ENCODE assay signal across 10 cellular contexts in the genomic region with DNA sequence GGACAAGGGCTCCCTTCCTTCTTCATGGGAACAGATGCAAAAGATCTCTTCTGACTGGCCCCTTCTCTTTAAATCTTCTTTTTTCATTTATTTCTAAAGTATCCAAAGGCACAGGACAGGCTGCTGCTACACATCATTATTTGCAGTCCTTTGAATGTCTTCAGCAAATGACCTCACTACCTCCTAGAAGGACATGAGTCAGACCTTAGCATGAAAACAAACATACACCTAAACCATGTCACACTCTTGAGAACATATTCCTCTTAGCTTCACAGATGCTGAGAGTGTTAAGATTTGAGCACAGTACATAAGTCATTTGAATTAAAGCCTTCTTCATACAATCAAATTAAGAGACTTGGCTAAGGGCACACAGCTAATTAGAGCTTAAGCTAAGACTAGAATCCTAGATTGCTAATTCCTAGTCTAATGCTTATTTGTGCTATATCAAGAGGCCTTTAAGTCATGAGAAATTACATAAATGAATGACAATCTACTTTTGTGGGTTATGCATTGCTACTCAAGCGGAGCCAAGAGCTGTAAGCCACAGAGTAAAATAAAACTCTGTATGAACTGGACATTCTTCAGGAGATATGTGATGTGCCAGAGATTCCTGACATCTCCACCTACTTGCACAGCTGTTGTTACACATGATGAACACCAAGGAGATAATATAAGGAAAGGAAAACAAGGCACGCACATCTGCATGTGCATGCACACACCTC.
DNase-seq lines count a peak whose midpoint lies in the region; ATAC-seq and TF ChIP-seq lines count a peak whose summit lies in the region.
"Had no signal": no experiment of that assay in that cellular context is flagged by ENCODE, and none has a peak within 500 bp of the region (broad histone marks: within the 10 kb centered on the region; RNA-seq: fewer than 3 reads in every experiment).

No MANE protein-coding gene starts in this region.

- intact Hi-C loops in activated naive CD4-positive, alpha-beta T cell treated with anti-CD3 and anti-CD28 coated beads for 36 hours (cut with micrococcal nuclease) = no loop called here
- intact Hi-C loops in mammary epithelial cell (cut with micrococcal nuclease) = no loop called here

- H3K27ac Mint-ChIP-seq in activated naive CD4-positive, alpha-beta T cell treated with anti-CD3 and anti-CD28 coated beads, Interleukin-2, amount 50 U/mL, for 24 hours = peak overlapping the region; percentile 33
- H3K27ac Mint-ChIP-seq in activated naive CD4-positive, alpha-beta T cell treated with anti-CD3 and anti-CD28 coated beads for 36 hours = no peak overlapping the region
- H3K27ac Mint-ChIP-seq in stimulated activated naive CD8-positive, alpha-beta T cell treated with anti-CD3 and anti-CD28 coated beads, Interleukin-15, amount 100 ng/mL, for 72 hours = no peak overlapping the region

- H3K9me3 ChIP-seq in mammary epithelial cell (replicated peaks; ENCODE audit: insufficient read depth, low read length) = no peaks in the 10 kb centered on the region
- H3K9me3 ChIP-seq: ovary had no signal

- H3K36me3 Mint-ChIP-seq in activated naive CD4-positive, alpha-beta T cell treated with anti-CD3 and anti-CD28 coated beads, Interleukin-2, amount 50 U/mL, for 24 hours = no peaks in the 10 kb centered on the region
- no peaks in the 10 kb centered on the region for H3K36me3 Mint-ChIP-seq in activated naive CD4-positive, alpha-beta T cell treated with anti-CD3 and anti-CD28 coated beads for 36 hours (ENCODE audit: low read depth)

- in situ Hi-C loops in mammary epithelial cell (cut with MboI; ENCODE audit: low sequenced_read_pairs in 2 of 2) = no loop called here

- H3K27me3 Mint-ChIP-seq in activated naive CD4-positive, alpha-beta T cell treated with anti-CD3 and anti-CD28 coated beads, Interleukin-2, amount 50 U/mL, for 24 hours = no peaks in the 10 kb centered on the region
- H3K27me3 Mint-ChIP-seq in activated naive CD4-positive, alpha-beta T cell treated with anti-CD3 and anti-CD28 coated beads for 36 hours (ENCODE audit: low read depth) = no peaks in the 10 kb centered on the region
- no peaks in the 10 kb centered on the region for H3K27me3 Mint-ChIP-seq in stimulated activated naive CD8-positive, alpha-beta T cell treated with anti-CD3 and anti-CD28 coated beads, Interleukin-15, amount 100 ng/mL, for 72 hours

- H3K27ac ChIP-seq in mammary epithelial cell (ENCODE audit: insufficient read depth, low read depth, low read length) = no peak overlapping the region
- no peak overlapping the region for H3K27ac ChIP-seq in coronary artery
- H3K27ac ChIP-seq: ovary, VCaP had no signal

- 96% methylated on average over 2 of the region's 2 CpGs for WGBS in mammary epithelial cell (ENCODE audit: low coverage, missing lambda C conversion rate)

- H3K27me3 ChIP-seq in mammary epithelial cell (ENCODE audit: insufficient read depth, low read length) = no peaks in the 10 kb centered on the region
- H3K27me3 ChIP-seq: ovary had no signal

- H4K20me1 ChIP-seq in mammary epithelial cell (ENCODE audit: insufficient read depth, low read length) = no peaks in the 10 kb centered on the region

- CTCF ChIA-PET in activated naive CD4-positive, alpha-beta T cell treated with anti-CD3 and anti-CD28 coated beads for 36 hours (lab: Charles Lee) = no interaction called here
- CTCF ChIA-PET in mammary epithelial cell (lab: Charles Lee; ENCODE audit: low non-redundant PET) = no interaction called here

- TF ChIP-seq CTCF in mammary epithelial cell (conservative IDR thresholded peaks at IDR 0.05 in 1 of 2, IDR thresholded peaks at IDR 0.05 in 1 of 2; ENCODE audit: extremely low read depth in 1 of 2, insufficient read depth in 1 of 2, low read depth in 1 of 2, low read length in 2 of 2) = no peak
- no peak for TF ChIP-seq CTCF in coronary artery (IDR thresholded peaks at IDR 0.05)

- no peaks in the 10 kb centered on the region for H3K36me3 ChIP-seq in mammary epithelial cell (ENCODE audit: insufficient read depth, low read length)
- H3K36me3 ChIP-seq: ovary had no signal

- no peak overlapping the region for H3K4me3 Mint-ChIP-seq in activated naive CD4-positive, alpha-beta T cell treated with anti-CD3 and anti-CD28 coated beads, Interleukin-2, amount 50 U/mL, for 24 hours
- no peak overlapping the region for H3K4me3 Mint-ChIP-seq in activated naive CD4-positive, alpha-beta T cell treated with anti-CD3 and anti-CD28 coated beads for 36 hours
- H3K4me3 Mint-ChIP-seq in stimulated activated naive CD8-positive, alpha-beta T cell treated with anti-CD3 and anti-CD28 coated beads, Interleukin-15, amount 100 ng/mL, for 72 hours = no peak overlapping the region

- no peak overlapping the region for H3K9ac ChIP-seq in mammary epithelial cell (ENCODE audit: insufficient read depth, low read length)

- peaks cover 17% of the 10 kb centered on the region for H3K4me1 Mint-ChIP-seq in activated naive CD4-positive, alpha-beta T cell treated with anti-CD3 and anti-CD28 coated beads, Interleukin-2, amount 50 U/mL, for 24 hours
- peaks cover 20% of the 10 kb centered on the region for H3K4me1 Mint-ChIP-seq in activated naive CD4-positive, alpha-beta T cell treated with anti-CD3 and anti-CD28 coated beads for 36 hours (ENCODE audit: low read depth)
- peaks cover 16% of the 10 kb centered on the region for H3K4me1 Mint-ChIP-seq in stimulated activated naive CD8-positive, alpha-beta T cell treated with anti-CD3 and anti-CD28 coated beads, Interleukin-15, amount 100 ng/mL, for 72 hours

- ATAC-seq in HG03039 (IDR thresholded peaks at IDR 0.05; ENCODE audit: unreplicated experiment) = peak; percentile 80
- peak; percentile 74 for ATAC-seq in stimulated activated naive CD8-positive, alpha-beta T cell treated with anti-CD3 and anti-CD28 coated beads, Interleukin-15, amount 100 ng/mL, for 72 hours

- no peaks in the 10 kb centered on the region for H3K9me3 Mint-ChIP-seq in activated naive CD4-positive, alpha-beta T cell treated with anti-CD3 and anti-CD28 coated beads, Interleukin-2, amount 50 U/mL, for 24 hours
- H3K9me3 Mint-ChIP-seq in activated naive CD4-positive, alpha-beta T cell treated with anti-CD3 and anti-CD28 coated beads for 36 hours = no peaks in the 10 kb centered on the region
- H3K9me3 Mint-ChIP-seq in stimulated activated naive CD8-positive, alpha-beta T cell treated with anti-CD3 and anti-CD28 coated beads, Interleukin-15, amount 100 ng/mL, for 72 hours = peaks cover 12 to 16% of the 10 kb centered on the region in 2 donors

- BruUV-seq in mammary epithelial cell (replicated peaks; lab: Mats Ljungman, UMichigan) = no TSS peak

- H2AFZ ChIP-seq in mammary epithelial cell (ENCODE audit: low read depth, low read length) = no peak overlapping the region

- no peak for DNase-seq in activated naive CD4-positive, alpha-beta T cell treated with anti-CD3 and anti-CD28 coated beads for 36 hours
- peak; percentile 68 for DNase-seq in mammary epithelial cell
- no peak for DNase-seq in stimulated activated naive CD8-positive, alpha-beta T cell treated with anti-CD3 and anti-CD28 coated beads, Interleukin-15, amount 100 ng/mL, for 72 hours
- no peak for DNase-seq in NCI-H1930 (lab: John Stamatoyannopoulos, UW)
- no peak for DNase-seq in stimulated activated CD4-positive, alpha-beta T cell treated with anti-CD3 and anti-CD28 coated beads, Interleukin-12 subunit alpha, Interleukin-12 subunit beta, amount 100 ng/mL, for 4 hours
- no peak for DNase-seq in coronary artery (ENCODE audit: low spot score)
- DNase-seq: ovary had no signal

- H3K4me1 ChIP-seq in mammary epithelial cell (ENCODE audit: insufficient read depth, low read length) = peaks cover 24% of the 10 kb centered on the region

- H3K4me3 ChIP-seq in mammary epithelial cell (replicated peaks in 1 of 3; ENCODE audit: insufficient read depth in 1 of 3, low read depth in 2 of 3, low read length in 3 of 3) = no peak overlapping the region
- no peak overlapping the region for H3K4me3 ChIP-seq in coronary artery
- H3K4me3 ChIP-seq: ovary had no signal

- dilution Hi-C loops in mammary epithelial cell (cut with HindIII; ENCODE audit: low sequenced_read_pairs) = no loop called here

- H3K79me2 ChIP-seq in mammary epithelial cell (ENCODE audit: insufficient read depth, low read length) = no peaks in the 10 kb centered on the region

- no peak overlapping the region for H3K4me2 ChIP-seq in mammary epithelial cell (ENCODE audit: insufficient read depth, low read depth, low read length)
